ENCODE assay signal across 23 cellular contexts in genomic region chr6:105389543-105389942, GRCh38. TPM values are rescaled to one million over a fixed set of nuclear protein-coding genes. Genes with fewer than 3 reads are reported as not detected.
DNase-seq lines count a peak whose midpoint lies in the region; ATAC-seq and TF ChIP-seq lines count a peak whose summit lies in the region.
"Had no signal": no experiment of that assay in that cellular context is flagged by ENCODE, and none has a peak within 500 bp of the region (broad histone marks: within the 10 kb centered on the region; RNA-seq: fewer than 3 reads in every experiment).

No MANE protein-coding gene starts in this region.

- H3K9me3 ChIP-seq in GM23248 (ENCODE audit: low read depth) (no peaks in the 10 kb centered on the region), RWPE2 (ENCODE audit: severe bottlenecking) (no peaks in the 10 kb centered on the region), hepatocyte (ENCODE audit: low read depth) (no peaks in the 10 kb centered on the region), spleen (no peaks in the 10 kb centered on the region)
- H3K9me3 ChIP-seq: thyroid gland had no signal

- H3K79me2 ChIP-seq in GM23248 (ENCODE audit: insufficient read depth), result peaks cover 48% of the 10 kb centered on the region
- H3K79me2 ChIP-seq in hepatocyte, result peaks cover 37% of the 10 kb centered on the region

- no peak overlapping the region for H3K9ac ChIP-seq in GM23248

- H3K4me2 ChIP-seq in GM23248 (ENCODE audit: unreplicated experiment) (no peak overlapping the region), hepatocyte (no peak overlapping the region)

- in situ Hi-C loops in GM23248 (cut with MboI), result no loop called here

- 0 out of 2 replicates have a peak, but pooled peaks cover 4% of the 10 kb centered on the region for H3F3A ChIP-seq in GM23248 (ENCODE audit: insufficient read depth)

- intact Hi-C loops in spleen (cut with DNase I; ENCODE audit: low total_unique reads), result no loop called here

- no peak overlapping the region for H3K27ac ChIP-seq in GM23248
- H3K27ac ChIP-seq in RWPE2 (ENCODE audit: poor library complexity, severe bottlenecking), result peak overlapping the region; percentile 24
- peak overlapping the region; percentile 66 for H3K27ac ChIP-seq in hepatocyte
- no peak overlapping the region for H3K27ac ChIP-seq in spleen
- H3K27ac ChIP-seq: brain microvascular endothelial cell, thyroid gland had no signal

- no peak for ATAC-seq in RWPE2 (ENCODE audit: low read depth)

- H3K9me2 ChIP-seq in GM23248 (ENCODE audit: insufficient read depth) (no peaks in the 10 kb centered on the region), hepatocyte (replicated peaks; ENCODE audit: insufficient read depth) (no peaks in the 10 kb centered on the region)

- TF ChIP-seq CTCF in RWPE2 (IDR thresholded peaks at IDR 0.05; ENCODE audit: poor library complexity, severe bottlenecking) (no peak), hepatocyte (IDR thresholded peaks at IDR 0.05; ENCODE audit: poor library complexity) (no peak), spleen (IDR thresholded peaks at IDR 0.05 in 8 of 11, conservative IDR thresholded peaks at IDR 0.05 in 3 of 11) (no peak)

- H2AFZ ChIP-seq in GM23248, result peak overlapping the region; percentile 11; the same call in 1 of the 2 replicates
- H2AFZ ChIP-seq in hepatocyte, result no peak overlapping the region

- H4K20me1 ChIP-seq in GM23248 (ENCODE audit: insufficient read depth) (no peaks in the 10 kb centered on the region), hepatocyte (ENCODE audit: insufficient read depth, poor library complexity, severe bottlenecking) (no peaks in the 10 kb centered on the region)

- no peaks in the 10 kb centered on the region for H3K27me3 ChIP-seq in GM23248 (replicated peaks; ENCODE audit: insufficient read depth)
- no peaks in the 10 kb centered on the region for H3K27me3 ChIP-seq in RWPE2 (ENCODE audit: insufficient read depth, poor library complexity, severe bottlenecking)
- no peaks in the 10 kb centered on the region for H3K27me3 ChIP-seq in hepatocyte
- no peaks in the 10 kb centered on the region for H3K27me3 ChIP-seq in spleen (replicated peaks in 1 of 7)
- H3K27me3 ChIP-seq: brain microvascular endothelial cell, thyroid gland had no signal

- 22 to 30% methylated on average over 5 of the region's 5 CpGs for WGBS in GM23248 (ENCODE audit: low coverage in 1 of 2, low lambda C conversion rate in 2 of 2, missing lambda C conversion rate in 2 of 2), 2 experiments
- WGBS in hepatocyte (ENCODE audit: low lambda C conversion rate, missing lambda C conversion rate), result 76% methylated on average over 5 of the region's 5 CpGs
- WGBS in spleen, 5 donors, result 82 to 89% (median 88%) methylated on average over 5 of the region's 5 CpGs

- H3K4me3 ChIP-seq in GM23248, result no peak overlapping the region
- no peak overlapping the region for H3K4me3 ChIP-seq in RWPE2 (ENCODE audit: severe bottlenecking)
- no peak overlapping the region for H3K4me3 ChIP-seq in hepatocyte
- H3K4me3 ChIP-seq in spleen, result no peak overlapping the region
- H3K4me3 ChIP-seq: thyroid gland had no signal

- no peak for TF ChIP-seq POLR2A in spleen (IDR thresholded peaks at IDR 0.05)

- H3K4me1 ChIP-seq in GM23248 (ENCODE audit: insufficient read depth) (no peaks in the 10 kb centered on the region), RWPE2 (ENCODE audit: insufficient read depth, poor library complexity, severe bottlenecking) (peaks cover 16% of the 10 kb centered on the region), hepatocyte (ENCODE audit: insufficient read depth) (peaks cover 8% of the 10 kb centered on the region), spleen (peaks cover 0 to 6% (median 0%) of the 10 kb centered on the region in 6 donors)
- H3K4me1 ChIP-seq: thyroid gland had no signal

- peak; percentile 38 for DNase-seq in GM23248
- no peak for DNase-seq in RWPE2 (ENCODE audit: low spot score)
- no peak for DNase-seq in hepatocyte (ENCODE audit: low spot score)
- peak; percentile 46 for DNase-seq in pons (ENCODE audit: low spot score)
- DNase-seq in HT-29 (ENCODE audit: low spot score), result no peak
- no peak for DNase-seq in activated CD8-positive, alpha-beta memory T cell treated with anti-CD3 and anti-CD28 coated beads for 24 hours
- DNase-seq in spleen, result no peak
- DNase-seq in SKM-1 (lab: John Stamatoyannopoulos, UW; ENCODE audit: unreplicated experiment), result no peak
- DNase-seq: activated CD4-positive, alpha-beta T cell treated with anti-CD3 and anti-CD28 coated beads, Interleukin-2, amount 50 U/mL, for 4 hours; activated CD8-positive, alpha-beta memory T cell treated with anti-CD3 and anti-CD28 coated beads, Interleukin-2, amount 50 U/mL, for 48 hours; activated effector memory CD4-positive, alpha-beta T cell treated with Interleukin-2 at 50 U/mL for 16 hours; brain microvascular endothelial cell; CD4-positive, alpha-beta memory T cell; DMS79 treated with DMSO at 0.1 percent for 48 hours; hippocampal formation; IMR-90; NCI-H2107; NCI-H510A; nucleus accumbens; stimulated activated CD4-positive, alpha-beta T cell treated with anti-CD3 and anti-CD28 coated beads, Interleukin-4, amount 100 ng/mL, for 1 hour; stimulated activated naive CD4-positive, alpha-beta T cell; T-helper 9 cell; thyroid gland had no signal

- H3K36me3 ChIP-seq in GM23248 (ENCODE audit: low read depth) (no peaks in the 10 kb centered on the region), RWPE2 (ENCODE audit: low read depth) (peaks cover 68% of the 10 kb centered on the region), hepatocyte (replicated peaks; ENCODE audit: insufficient read depth, low read depth) (no peaks in the 10 kb centered on the region), spleen (peaks cover 0 to 72% (median 0%) of the 10 kb centered on the region in 6 donors)
- H3K36me3 ChIP-seq: brain microvascular endothelial cell, thyroid gland had no signal

RNA-seq across cellular contexts. Expression of gene PREP, which starts 13.3 kb away (rescaled TPM):
- total RNA-seq in GM23248 (2014; rRNA removed; shearing (Covaris generic)), result 15.7 and 18.9 TPM in 2 replicates
- polyA plus RNA-seq in GM23248 (2016; fragmentation: Nextera tagmentation; extraction: Ambion mirVana), result 37.9 and 41.8 TPM in 2 replicates
- 27.2 and 27.6 TPM in 2 replicates for total RNA-seq in hepatocyte
- polyA plus RNA-seq in hepatocyte, result 27.3 and 30.3 TPM in 2 replicates
- 14.0 and 15.0 TPM in 2 replicates for total RNA-seq in HT-29 (2014; rRNA removed; shearing (Covaris generic))
- total RNA-seq in spleen, result 10 to 100 TPM; 17.4 to 22.9 (median 20.3) TPM
- polyA plus RNA-seq in spleen, result 10 to 100 TPM in 2 of 3 donors, 1 to 10 TPM in 1; 9.8 to 13.2 (median 13.1) TPM

Comparison
In these comparisons a context has a peak if more than half of its experiments do, and no peak if none do; other contexts are left out.
1. DNase-seq: peak in GM23248 (single experiment) and pons (single experiment); none in RWPE2 (single experiment), hepatocyte (single experiment), HT-29 (single experiment), activated CD8-positive, alpha-beta memory T cell treated with anti-CD3 and anti-CD28 coated beads for 24 hours (single experiment), spleen (single experiment) and SKM-1 (single experiment).
2. H3K27ac ChIP-seq: peak in RWPE2 (single experiment) and hepatocyte (single experiment); none in GM23248 (single experiment) and spleen (0 of 8).